In genomic region chr10:112958275-112958995, GRCh38 we compare ENCODE assay signal across 1 cellular context.
A peak's percentile ranks its signal among the peaks of the same experiment; 100 is the strongest.
TF ChIP-seq lines count a peak whose summit lies in the region.

No MANE protein-coding gene starts in this region.

TF ChIP-seq in HEK293, 187 proteins besides CTCF, POLR2A, EP300 and RAD21 (continued from another document and continues in another):
- TF ChIP-seq, protein P1, sequence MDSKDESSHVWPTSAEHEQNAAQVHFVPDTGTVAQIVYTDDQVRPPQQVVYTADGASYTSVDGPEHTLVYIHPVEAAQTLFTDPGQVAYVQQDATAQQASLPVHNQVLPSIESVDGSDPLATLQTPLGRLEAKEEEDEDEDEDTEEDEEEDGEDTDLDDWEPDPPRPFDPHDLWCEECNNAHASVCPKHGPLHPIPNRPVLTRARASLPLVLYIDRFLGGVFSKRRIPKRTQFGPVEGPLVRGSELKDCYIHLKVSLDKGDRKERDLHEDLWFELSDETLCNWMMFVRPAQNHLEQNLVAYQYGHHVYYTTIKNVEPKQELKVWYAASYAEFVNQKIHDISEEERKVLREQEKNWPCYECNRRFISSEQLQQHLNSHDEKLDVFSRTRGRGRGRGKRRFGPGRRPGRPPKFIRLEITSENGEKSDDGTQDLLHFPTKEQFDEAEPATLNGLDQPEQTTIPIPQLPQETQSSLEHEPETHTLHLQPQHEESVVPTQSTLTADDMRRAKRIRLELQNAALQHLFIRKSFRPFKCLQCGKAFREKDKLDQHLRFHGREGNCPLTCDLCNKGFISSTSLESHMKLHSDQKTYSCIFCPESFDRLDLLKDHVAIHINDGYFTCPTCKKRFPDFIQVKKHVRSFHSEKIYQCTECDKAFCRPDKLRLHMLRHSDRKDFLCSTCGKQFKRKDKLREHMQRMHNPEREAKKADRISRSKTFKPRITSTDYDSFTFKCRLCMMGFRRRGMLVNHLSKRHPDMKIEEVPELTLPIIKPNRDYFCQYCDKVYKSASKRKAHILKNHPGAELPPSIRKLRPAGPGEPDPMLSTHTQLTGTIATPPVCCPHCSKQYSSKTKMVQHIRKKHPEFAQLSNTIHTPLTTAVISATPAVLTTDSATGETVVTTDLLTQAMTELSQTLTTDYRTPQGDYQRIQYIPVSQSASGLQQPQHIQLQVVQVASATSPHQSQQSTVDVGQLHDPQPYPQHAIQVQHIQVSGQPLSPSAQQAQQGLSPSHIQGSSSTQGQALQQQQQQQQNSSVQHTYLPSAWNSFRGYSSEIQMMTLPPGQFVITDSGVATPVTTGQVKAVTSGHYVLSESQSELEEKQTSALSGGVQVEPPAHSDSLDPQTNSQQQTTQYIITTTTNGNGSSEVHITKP (tag by site-specific recombination; IDR thresholded peaks at IDR 0.05): no peak
- TF ChIP-seq, protein P2, sequence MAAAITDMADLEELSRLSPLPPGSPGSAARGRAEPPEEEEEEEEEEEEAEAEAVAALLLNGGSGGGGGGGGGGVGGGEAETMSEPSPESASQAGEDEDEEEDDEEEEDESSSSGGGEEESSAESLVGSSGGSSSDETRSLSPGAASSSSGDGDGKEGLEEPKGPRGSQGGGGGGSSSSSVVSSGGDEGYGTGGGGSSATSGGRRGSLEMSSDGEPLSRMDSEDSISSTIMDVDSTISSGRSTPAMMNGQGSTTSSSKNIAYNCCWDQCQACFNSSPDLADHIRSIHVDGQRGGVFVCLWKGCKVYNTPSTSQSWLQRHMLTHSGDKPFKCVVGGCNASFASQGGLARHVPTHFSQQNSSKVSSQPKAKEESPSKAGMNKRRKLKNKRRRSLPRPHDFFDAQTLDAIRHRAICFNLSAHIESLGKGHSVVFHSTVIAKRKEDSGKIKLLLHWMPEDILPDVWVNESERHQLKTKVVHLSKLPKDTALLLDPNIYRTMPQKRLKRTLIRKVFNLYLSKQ (tag by site-specific recombination; IDR thresholded peaks at IDR 0.05; ENCODE audit: borderline replicate concordance): no peak
- TF ChIP-seq ZNF19 (tag by site-specific recombination; IDR thresholded peaks at IDR 0.05; ENCODE audit: low read depth): no peak
- TF ChIP-seq, protein P3, sequence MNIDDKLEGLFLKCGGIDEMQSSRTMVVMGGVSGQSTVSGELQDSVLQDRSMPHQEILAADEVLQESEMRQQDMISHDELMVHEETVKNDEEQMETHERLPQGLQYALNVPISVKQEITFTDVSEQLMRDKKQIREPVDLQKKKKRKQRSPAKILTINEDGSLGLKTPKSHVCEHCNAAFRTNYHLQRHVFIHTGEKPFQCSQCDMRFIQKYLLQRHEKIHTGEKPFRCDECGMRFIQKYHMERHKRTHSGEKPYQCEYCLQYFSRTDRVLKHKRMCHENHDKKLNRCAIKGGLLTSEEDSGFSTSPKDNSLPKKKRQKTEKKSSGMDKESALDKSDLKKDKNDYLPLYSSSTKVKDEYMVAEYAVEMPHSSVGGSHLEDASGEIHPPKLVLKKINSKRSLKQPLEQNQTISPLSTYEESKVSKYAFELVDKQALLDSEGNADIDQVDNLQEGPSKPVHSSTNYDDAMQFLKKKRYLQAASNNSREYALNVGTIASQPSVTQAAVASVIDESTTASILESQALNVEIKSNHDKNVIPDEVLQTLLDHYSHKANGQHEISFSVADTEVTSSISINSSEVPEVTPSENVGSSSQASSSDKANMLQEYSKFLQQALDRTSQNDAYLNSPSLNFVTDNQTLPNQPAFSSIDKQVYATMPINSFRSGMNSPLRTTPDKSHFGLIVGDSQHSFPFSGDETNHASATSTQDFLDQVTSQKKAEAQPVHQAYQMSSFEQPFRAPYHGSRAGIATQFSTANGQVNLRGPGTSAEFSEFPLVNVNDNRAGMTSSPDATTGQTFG (tag by site-specific recombination; IDR thresholded peaks at IDR 0.05; ENCODE audit: borderline replicate concordance): no peak
- no peak for TF ChIP-seq ZNF626 (tag by site-specific recombination; IDR thresholded peaks at IDR 0.05)
- no peak for TF ChIP-seq ZNF777 (tag by site-specific recombination; IDR thresholded peaks at IDR 0.05; ENCODE audit: borderline replicate concordance)
- TF ChIP-seq ZNF146 (tag by site-specific recombination; IDR thresholded peaks at IDR 0.05): no peak
- TF ChIP-seq IKZF3 (tag by site-specific recombination; IDR thresholded peaks at IDR 0.05): peak; percentile 95
- TF ChIP-seq, protein P4, sequence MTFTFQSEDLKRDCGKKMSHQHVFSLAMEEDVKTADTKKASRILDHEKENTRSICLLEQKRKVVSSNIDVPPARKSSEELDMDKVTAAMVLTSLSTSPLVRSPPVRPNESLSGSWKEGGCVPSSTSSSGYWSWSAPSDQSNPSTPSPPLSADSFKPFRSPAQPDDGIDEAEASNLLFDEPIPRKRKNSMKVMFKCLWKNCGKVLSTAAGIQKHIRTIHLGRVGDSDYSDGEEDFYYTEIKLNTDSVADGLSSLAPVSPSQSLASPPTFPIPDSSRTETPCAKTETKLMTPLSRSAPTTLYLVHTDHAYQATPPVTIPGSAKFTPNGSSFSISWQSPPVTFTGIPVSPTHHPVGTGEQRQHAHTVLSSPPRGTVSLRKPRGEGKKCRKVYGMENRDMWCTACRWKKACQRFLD (tag by site-specific recombination; IDR thresholded peaks at IDR 0.05): no peak
- no peak for TF ChIP-seq ZNF157 (tag by site-specific recombination; IDR thresholded peaks at IDR 0.05)
- TF ChIP-seq ZNF248 (tag by site-specific recombination; IDR thresholded peaks at IDR 0.05): no peak
- no peak for TF ChIP-seq ZNF624 (tag by site-specific recombination; IDR thresholded peaks at IDR 0.05)
- TF ChIP-seq ZNF654 (tag by site-specific recombination; IDR thresholded peaks at IDR 0.05; ENCODE audit: low read depth): no peak
- TF ChIP-seq ZSCAN30 (tag by site-specific recombination; IDR thresholded peaks at IDR 0.05): peak; percentile 75; the same call in 1 of the 2 replicates
- TF ChIP-seq ZNF366 (tag by site-specific recombination; conservative IDR thresholded peaks at IDR 0.05): peak; percentile 64
- no peak for TF ChIP-seq ZNF140 (tag by site-specific recombination; IDR thresholded peaks at IDR 0.05)
- TF ChIP-seq ZNF335 (tag by site-specific recombination; conservative IDR thresholded peaks at IDR 0.05): 0 out of 2 replicates have a peak, but pooled peaks have one; percentile 32
- TF ChIP-seq ZNF701 (tag by site-specific recombination; IDR thresholded peaks at IDR 0.05): no peak
- peak; percentile 95 for TF ChIP-seq SP7 (tag by site-specific recombination; IDR thresholded peaks at IDR 0.05)
- TF ChIP-seq ZNF324 (tag by site-specific recombination; IDR thresholded peaks at IDR 0.05): peak; percentile 32; the same call in 1 of the 2 replicates
- no peak for TF ChIP-seq ZNF138 (tag by site-specific recombination; IDR thresholded peaks at IDR 0.05; ENCODE audit: borderline replicate concordance)
- TF ChIP-seq ZNF433 (tag by site-specific recombination; IDR thresholded peaks at IDR 0.05; ENCODE audit: low read depth): no peak
- TF ChIP-seq, protein P5, sequence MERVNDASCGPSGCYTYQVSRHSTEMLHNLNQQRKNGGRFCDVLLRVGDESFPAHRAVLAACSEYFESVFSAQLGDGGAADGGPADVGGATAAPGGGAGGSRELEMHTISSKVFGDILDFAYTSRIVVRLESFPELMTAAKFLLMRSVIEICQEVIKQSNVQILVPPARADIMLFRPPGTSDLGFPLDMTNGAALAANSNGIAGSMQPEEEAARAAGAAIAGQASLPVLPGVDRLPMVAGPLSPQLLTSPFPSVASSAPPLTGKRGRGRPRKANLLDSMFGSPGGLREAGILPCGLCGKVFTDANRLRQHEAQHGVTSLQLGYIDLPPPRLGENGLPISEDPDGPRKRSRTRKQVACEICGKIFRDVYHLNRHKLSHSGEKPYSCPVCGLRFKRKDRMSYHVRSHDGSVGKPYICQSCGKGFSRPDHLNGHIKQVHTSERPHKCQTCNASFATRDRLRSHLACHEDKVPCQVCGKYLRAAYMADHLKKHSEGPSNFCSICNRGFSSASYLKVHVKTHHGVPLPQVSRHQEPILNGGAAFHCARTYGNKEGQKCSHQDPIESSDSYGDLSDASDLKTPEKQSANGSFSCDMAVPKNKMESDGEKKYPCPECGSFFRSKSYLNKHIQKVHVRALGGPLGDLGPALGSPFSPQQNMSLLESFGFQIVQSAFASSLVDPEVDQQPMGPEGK (tag by site-specific recombination; IDR thresholded peaks at IDR 0.05): peak; percentile 25; the same call in 1 of the 2 replicates
- TF ChIP-seq, protein P6, sequence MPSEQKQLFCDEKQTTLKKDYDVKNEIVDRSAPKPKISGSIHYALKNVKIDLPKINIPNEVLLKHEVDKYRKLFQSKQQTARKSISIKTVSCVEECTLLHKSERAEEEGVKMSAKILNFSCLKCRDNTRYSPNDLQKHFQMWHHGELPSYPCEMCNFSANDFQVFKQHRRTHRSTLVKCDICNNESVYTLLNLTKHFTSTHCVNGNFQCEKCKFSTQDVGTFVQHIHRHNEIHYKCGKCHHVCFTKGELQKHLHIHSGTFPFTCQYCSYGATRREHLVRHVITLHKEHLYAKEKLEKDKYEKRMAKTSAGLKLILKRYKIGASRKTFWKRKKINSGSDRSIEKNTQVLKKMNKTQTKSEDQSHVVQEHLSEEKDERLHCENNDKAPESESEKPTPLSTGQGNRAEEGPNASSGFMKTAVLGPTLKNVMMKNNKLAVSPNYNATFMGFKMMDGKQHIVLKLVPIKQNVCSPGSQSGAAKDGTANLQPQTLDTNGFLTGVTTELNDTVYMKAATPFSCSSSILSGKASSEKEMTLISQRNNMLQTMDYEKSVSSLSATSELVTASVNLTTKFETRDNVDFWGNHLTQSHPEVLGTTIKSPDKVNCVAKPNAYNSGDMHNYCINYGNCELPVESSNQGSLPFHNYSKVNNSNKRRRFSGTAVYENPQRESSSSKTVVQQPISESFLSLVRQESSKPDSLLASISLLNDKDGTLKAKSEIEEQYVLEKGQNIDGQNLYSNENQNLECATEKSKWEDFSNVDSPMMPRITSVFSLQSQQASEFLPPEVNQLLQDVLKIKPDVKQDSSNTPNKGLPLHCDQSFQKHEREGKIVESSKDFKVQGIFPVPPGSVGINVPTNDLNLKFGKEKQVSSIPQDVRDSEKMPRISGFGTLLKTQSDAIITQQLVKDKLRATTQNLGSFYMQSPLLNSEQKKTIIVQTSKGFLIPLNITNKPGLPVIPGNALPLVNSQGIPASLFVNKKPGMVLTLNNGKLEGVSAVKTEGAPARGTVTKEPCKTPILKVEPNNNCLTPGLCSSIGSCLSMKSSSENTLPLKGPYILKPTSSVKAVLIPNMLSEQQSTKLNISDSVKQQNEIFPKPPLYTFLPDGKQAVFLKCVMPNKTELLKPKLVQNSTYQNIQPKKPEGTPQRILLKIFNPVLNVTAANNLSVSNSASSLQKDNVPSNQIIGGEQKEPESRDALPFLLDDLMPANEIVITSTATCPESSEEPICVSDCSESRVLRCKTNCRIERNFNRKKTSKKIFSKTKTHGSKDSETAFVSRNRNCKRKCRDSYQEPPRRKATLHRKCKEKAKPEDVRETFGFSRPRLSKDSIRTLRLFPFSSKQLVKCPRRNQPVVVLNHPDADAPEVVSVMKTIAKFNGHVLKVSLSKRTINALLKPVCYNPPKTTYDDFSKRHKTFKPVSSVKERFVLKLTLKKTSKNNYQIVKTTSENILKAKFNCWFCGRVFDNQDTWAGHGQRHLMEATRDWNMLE (tag by site-specific recombination; conservative IDR thresholded peaks at IDR 0.05; ENCODE audit: low read depth): no peak
- no peak for TF ChIP-seq HOXC10 (CRISPR knock-in tag; IDR thresholded peaks at IDR 0.05)
- TF ChIP-seq YY1 (tag by site-specific recombination; IDR thresholded peaks at IDR 0.05): peak; percentile 11; the same call in 1 of the 2 replicates
- TF ChIP-seq ZBTB1 (tag by site-specific recombination; IDR thresholded peaks at IDR 0.05): no peak
- TF ChIP-seq, protein P7, sequence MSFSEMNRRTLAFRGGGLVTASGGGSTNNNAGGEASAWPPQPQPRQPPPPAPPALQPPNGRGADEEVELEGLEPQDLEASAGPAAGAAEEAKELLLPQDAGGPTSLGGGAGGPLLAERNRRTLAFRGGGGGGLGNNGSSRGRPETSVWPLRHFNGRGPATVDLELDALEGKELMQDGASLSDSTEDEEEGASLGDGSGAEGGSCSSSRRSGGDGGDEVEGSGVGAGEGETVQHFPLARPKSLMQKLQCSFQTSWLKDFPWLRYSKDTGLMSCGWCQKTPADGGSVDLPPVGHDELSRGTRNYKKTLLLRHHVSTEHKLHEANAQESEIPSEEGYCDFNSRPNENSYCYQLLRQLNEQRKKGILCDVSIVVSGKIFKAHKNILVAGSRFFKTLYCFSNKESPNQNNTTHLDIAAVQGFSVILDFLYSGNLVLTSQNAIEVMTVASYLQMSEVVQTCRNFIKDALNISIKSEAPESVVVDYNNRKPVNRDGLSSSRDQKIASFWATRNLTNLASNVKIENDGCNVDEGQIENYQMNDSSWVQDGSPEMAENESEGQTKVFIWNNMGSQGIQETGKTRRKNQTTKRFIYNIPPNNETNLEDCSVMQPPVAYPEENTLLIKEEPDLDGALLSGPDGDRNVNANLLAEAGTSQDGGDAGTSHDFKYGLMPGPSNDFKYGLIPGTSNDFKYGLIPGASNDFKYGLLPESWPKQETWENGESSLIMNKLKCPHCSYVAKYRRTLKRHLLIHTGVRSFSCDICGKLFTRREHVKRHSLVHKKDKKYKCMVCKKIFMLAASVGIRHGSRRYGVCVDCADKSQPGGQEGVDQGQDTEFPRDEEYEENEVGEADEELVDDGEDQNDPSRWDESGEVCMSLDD (tag by site-specific recombination; IDR thresholded peaks at IDR 0.05): no peak
- TF ChIP-seq ZBTB6 (tag by site-specific recombination; IDR thresholded peaks at IDR 0.05): no peak
- no peak for TF ChIP-seq ZNF623 (tag by site-specific recombination; IDR thresholded peaks at IDR 0.05)
- TF ChIP-seq ZNF133 (tag by site-specific recombination; IDR thresholded peaks at IDR 0.05): no peak
- TF ChIP-seq, protein P8, sequence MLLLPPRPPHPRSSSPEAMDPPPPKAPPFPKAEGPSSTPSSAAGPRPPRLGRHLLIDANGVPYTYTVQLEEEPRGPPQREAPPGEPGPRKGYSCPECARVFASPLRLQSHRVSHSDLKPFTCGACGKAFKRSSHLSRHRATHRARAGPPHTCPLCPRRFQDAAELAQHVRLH (tag by site-specific recombination; IDR thresholded peaks at IDR 0.05): peak; percentile 80
- TF ChIP-seq WT1 (tag by site-specific recombination; IDR thresholded peaks at IDR 0.05): peak; percentile 85
- TF ChIP-seq, protein P9, sequence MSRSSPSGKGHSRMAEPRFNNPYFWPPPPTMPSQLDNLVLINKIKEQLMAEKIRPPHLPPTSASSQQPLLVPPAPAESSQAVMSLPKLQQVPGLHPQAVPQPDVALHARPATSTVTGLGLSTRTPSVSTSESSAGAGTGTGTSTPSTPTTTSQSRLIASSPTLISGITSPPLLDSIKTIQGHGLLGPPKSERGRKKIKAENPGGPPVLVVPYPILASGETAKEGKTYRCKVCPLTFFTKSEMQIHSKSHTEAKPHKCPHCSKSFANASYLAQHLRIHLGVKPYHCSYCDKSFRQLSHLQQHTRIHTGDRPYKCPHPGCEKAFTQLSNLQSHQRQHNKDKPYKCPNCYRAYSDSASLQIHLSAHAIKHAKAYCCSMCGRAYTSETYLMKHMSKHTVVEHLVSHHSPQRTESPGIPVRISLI (tag by site-specific recombination; IDR thresholded peaks at IDR 0.05): no peak
- peak; percentile 45; the same call in 1 of the 2 replicates for TF ChIP-seq ZNF596 (tag by site-specific recombination; IDR thresholded peaks at IDR 0.05)
- no peak for TF ChIP-seq ZNF266 (tag by site-specific recombination; IDR thresholded peaks at IDR 0.05; ENCODE audit: low read depth)
- peak; percentile 52; the same call in 1 of the 2 replicates for TF ChIP-seq OSR2 (tag by site-specific recombination; IDR thresholded peaks at IDR 0.05)
- TF ChIP-seq ZNF202 (tag by site-specific recombination; IDR thresholded peaks at IDR 0.05; ENCODE audit: borderline replicate concordance): no peak
